1 cellular context compared by ENCODE assay signal in genomic region chr13:80367473-80367872, GRCh38.
TF ChIP-seq lines count a peak whose summit lies in the region.

No MANE protein-coding gene starts in this region.

TF ChIP-seq in GM23338, 12 proteins besides CTCF, POLR2A, EP300 and RAD21 (continued from another document):
- TF ChIP-seq CREB1 (CRISPR knock-in tag; IDR thresholded peaks at IDR 0.05; ENCODE audit: low read depth): no peak
- no peak for TF ChIP-seq EZH2phosphoT487 (IDR thresholded peaks at IDR 0.05; ENCODE audit: unreplicated experiment)
- TF ChIP-seq POLR2AphosphoS5 (IDR thresholded peaks at IDR 0.05; ENCODE audit: low read depth): no peak
- no peak for TF ChIP-seq ZNF114 (CRISPR knock-in tag; IDR thresholded peaks at IDR 0.05)
- no peak for TF ChIP-seq JUNB (IDR thresholded peaks at IDR 0.05; ENCODE audit: unreplicated experiment)
- no peak for TF ChIP-seq NANOG (IDR thresholded peaks at IDR 0.05; ENCODE audit: borderline replicate concordance)
- TF ChIP-seq ETS1 (IDR thresholded peaks at IDR 0.05): no peak
- no peak for TF ChIP-seq ZNF331 (CRISPR knock-in tag; IDR thresholded peaks at IDR 0.05; ENCODE audit: low read depth)
- TF ChIP-seq ZNF462 (CRISPR knock-in tag; IDR thresholded peaks at IDR 0.05): no peak
- no peak for TF ChIP-seq EZH2 (IDR thresholded peaks at IDR 0.05; ENCODE audit: low read depth, unreplicated experiment)
- no peak for TF ChIP-seq REST (IDR thresholded peaks at IDR 0.05; ENCODE audit: unreplicated experiment)
TF ChIP-seq in GM23338: peak in this region for 0.
